ENCODE assay signal across 8 cellular contexts in genomic region chr4:38670939-38671593, GRCh38. TPM values are rescaled to one million over a fixed set of nuclear protein-coding genes. Genes with fewer than 3 reads are reported as not detected.
A peak's percentile ranks its signal among the peaks of the same experiment; 100 is the strongest.
DNase-seq lines count a peak whose midpoint lies in the region; ATAC-seq and TF ChIP-seq lines count a peak whose summit lies in the region.

No MANE protein-coding gene starts in this region.

- H3K4me3 Mint-ChIP-seq in chondrocyte (ENCODE audit: unreplicated experiment), result no peak overlapping the region

- peaks cover 99% of the 10 kb centered on the region for H3K4me1 Mint-ChIP-seq in chondrocyte (ENCODE audit: low read depth)

- H3K9ac ChIP-seq in duodenal mucosa (ENCODE audit: low read depth in 1 of 2, low read length in 2 of 2) (peak overlapping the region; percentile 63 to 84), rectal smooth muscle tissue (ENCODE audit: low read length) (no peak overlapping the region)

- H3K36me3 Mint-ChIP-seq in chondrocyte (ENCODE audit: low read depth), result no peaks in the 10 kb centered on the region

- in situ Hi-C loops in G401 (cut with HindIII; ENCODE audit: low sequenced_read_pairs), result no loop called here

- H3K9me3 Mint-ChIP-seq in chondrocyte (ENCODE audit: low read depth), result no peaks in the 10 kb centered on the region

- no peaks in the 10 kb centered on the region for H3K9me3 ChIP-seq in duodenal mucosa (ENCODE audit: control insufficient read depth in 1 of 2, low read length in 2 of 2)

- H3K27me3 Mint-ChIP-seq in chondrocyte (ENCODE audit: low read depth), result no peaks in the 10 kb centered on the region

- H3K4me3 ChIP-seq in duodenal mucosa (ENCODE audit: low read depth in 1 of 2, low read length in 2 of 2) (peak overlapping the region; percentile 38 to 49), rectal smooth muscle tissue (ENCODE audit: low read length) (peak overlapping the region; percentile 39)

- no peaks in the 10 kb centered on the region for H3K27me3 ChIP-seq in duodenal mucosa (ENCODE audit: control insufficient read depth in 1 of 2, insufficient read depth in 2 of 2, low read length in 2 of 2)
- no peaks in the 10 kb centered on the region for H3K27me3 ChIP-seq in rectal smooth muscle tissue (ENCODE audit: control insufficient read depth, insufficient read depth, low read length)

- ATAC-seq in GM18909 (IDR thresholded peaks at IDR 0.05; ENCODE audit: poor library complexity, unreplicated experiment), result peak; percentile 38

- H3K27ac ChIP-seq in duodenal mucosa (ENCODE audit: low read depth, low read length) (peak overlapping the region; percentile 95), rectal smooth muscle tissue (ENCODE audit: low read depth, low read length) (peak overlapping the region; percentile 65)

- H3K4me1 ChIP-seq in duodenal mucosa (ENCODE audit: control insufficient read depth in 1 of 2, insufficient read depth in 2 of 2, low read length in 2 of 2) (peaks cover 73 to 88% of the 10 kb centered on the region in 2 donors), rectal smooth muscle tissue (ENCODE audit: control insufficient read depth, insufficient read depth, low read length) (peaks cover 79% of the 10 kb centered on the region)

- TF ChIP-seq CTCF in chondrocyte (IDR thresholded peaks at IDR 0.05), result no peak

- H3K27ac Mint-ChIP-seq in chondrocyte (ENCODE audit: unreplicated experiment), result no peak overlapping the region

- DNase-seq in HT-29 (ENCODE audit: low spot score) (peak; percentile 47), chondrocyte (ENCODE audit: low spot score) (no peak), G401 (ENCODE audit: low spot score) (no peak)
- DNase-seq in activated CD4-positive, alpha-beta T cell treated with anti-CD3 and anti-CD28 coated beads for 48 hours, result no peak
- no peak for DNase-seq in stimulated activated CD8-positive, alpha-beta memory T cell treated with anti-CD3 and anti-CD28 coated beads, Interleukin-4, amount 100 ng/mL, for 48 hours

- H3K36me3 ChIP-seq in duodenal mucosa (ENCODE audit: control insufficient read depth in 1 of 2, insufficient read depth in 2 of 2, low read length in 2 of 2) (no peaks in the 10 kb centered on the region), rectal smooth muscle tissue (ENCODE audit: control insufficient read depth, insufficient read depth, low read length) (no peaks in the 10 kb centered on the region)

RNA-seq across cellular contexts. Expression of gene KLF3, which starts 7.1 kb away (rescaled TPM):
- 74.3 and 76.6 TPM in 2 replicates for total RNA-seq in HT-29 (2014; rRNA removed; shearing (Covaris generic))
- total RNA-seq in chondrocyte, result 26.4 to 27.6 TPM (median 26.7 TPM) in 3 replicates
- total RNA-seq in G401 (2014; rRNA removed; shearing (Covaris generic)), result 3.0 and 5.1 TPM in 2 replicates
